In genomic region chr2:235419996-235420395, GRCh38 we compare ENCODE assay signal across 19 cellular contexts.
DNase-seq lines count a peak whose midpoint lies in the region; ATAC-seq and TF ChIP-seq lines count a peak whose summit lies in the region.
"Had no signal": no experiment of that assay in that cellular context is flagged by ENCODE, and none has a peak within 500 bp of the region (broad histone marks: within the 10 kb centered on the region; RNA-seq: fewer than 3 reads in every experiment).

No MANE protein-coding gene starts in this region.

- no peaks in the 10 kb centered on the region for H3K36me3 ChIP-seq in HEK293 (ENCODE audit: control insufficient read depth in 2 of 2, insufficient read depth in 1 of 2, low read length in 2 of 2)
- H3K36me3 ChIP-seq: BLaER1 had no signal

- CTCF ChIA-PET in HEK293 (lab: Yijun Ruan, JAX), result no interaction called here

- TF ChIP-seq CTCF in HEK293 (tag by site-specific recombination; IDR thresholded peaks at IDR 0.05) (no peak), GM10266 (IDR thresholded peaks at IDR 0.05; ENCODE audit: control insufficient read depth, insufficient read depth, low read depth, missing control alignments) (no peak)

- no peak overlapping the region for H3K27ac ChIP-seq in HEK293 (ENCODE audit: extremely low read depth, low read depth, low read length)
- no peak overlapping the region for H3K27ac ChIP-seq in caudate nucleus (ENCODE audit: low read depth, low read length)
- H3K27ac ChIP-seq: BLaER1, KMS-11 had no signal

- ATAC-seq in GM19395 (IDR thresholded peaks at IDR 0.05; ENCODE audit: unreplicated experiment) (no peak), HG02678 (IDR thresholded peaks at IDR 0.05; ENCODE audit: unreplicated experiment) (no peak)
- ATAC-seq: GM12878, HepG2 had no signal

- no peak overlapping the region for H3K4me3 ChIP-seq in HEK293 (ENCODE audit: low read depth, low read length)
- H3K4me3 ChIP-seq: BLaER1, GM12878 had no signal

- peak; percentile 70 for DNase-seq in NCI-H748 (lab: John Stamatoyannopoulos, UW; ENCODE audit: unreplicated experiment)
- peak in 39 of 61 donors; percentile 7 to 92 (median 39) for DNase-seq in caudate nucleus (lab: John Stamatoyannopoulos, UW)
- DNase-seq in nucleus accumbens (lab: John Stamatoyannopoulos, UW), result peak in 30 of 56 donors; percentile 8 to 83 (median 42)
- no peak for DNase-seq in middle frontal gyrus (ENCODE audit: extremely low spot score, low spot score)
- no peak for DNase-seq in GM10266 (ENCODE audit: extremely low spot score)
- DNase-seq: 8988T; CD4-positive, alpha-beta memory T cell; DMS153; DMS79 treated with DMSO at 0.1 percent for 48 hours; GF-D8; GOT3; H9 had no signal

- no peaks in the 10 kb centered on the region for H3K4me1 ChIP-seq in HEK293 (ENCODE audit: control insufficient read depth, insufficient read depth, low read length)

- H3K9me3 ChIP-seq in HEK293 (ENCODE audit: control insufficient read depth, insufficient read depth, low read depth, low read length), result no peaks in the 10 kb centered on the region

- POLR2A ChIA-PET in HEK293 (lab: Yijun Ruan, JAX), result no interaction called here

TF ChIP-seq in HEK293, 187 proteins besides CTCF, POLR2A, EP300 and RAD21:
- 0 out of 2 replicates have a peak, but pooled peaks have one; percentile 7 for TF ChIP-seq EGR2 (tag by site-specific recombination; IDR thresholded peaks at IDR 0.05; ENCODE audit: low read depth)
- no peak for TF ChIP-seq KLF16 (tag by site-specific recombination; IDR thresholded peaks at IDR 0.05)

Comparison
In these comparisons a context has a peak if more than half of its experiments do, and no peak if none do; other contexts are left out.
1. DNase-seq: peak in NCI-H748 (single experiment), caudate nucleus (39 of 61) and nucleus accumbens (30 of 56); none in middle frontal gyrus (single experiment) and GM10266 (single experiment).